Comparison of ENCODE assay signal across 21 cellular contexts in the genomic region with DNA sequence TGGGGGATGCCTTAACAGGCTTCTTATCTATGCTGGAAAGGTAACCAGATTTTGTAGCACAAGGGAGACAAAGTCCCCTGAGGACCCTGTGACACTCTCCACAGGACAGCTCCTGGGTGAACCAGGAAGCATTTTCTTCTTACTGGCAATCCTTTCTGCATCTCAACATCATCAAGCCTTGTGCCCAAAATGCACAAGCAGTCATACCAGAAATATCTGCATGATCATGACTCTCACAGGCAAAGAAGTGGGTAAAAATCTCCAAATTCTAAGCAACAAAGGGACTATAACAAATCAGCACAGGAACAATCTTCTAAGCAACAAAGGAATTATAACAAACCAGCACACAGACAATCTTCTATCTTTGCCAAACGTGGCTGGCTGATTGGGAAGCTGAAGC.
DNase-seq lines count a peak whose midpoint lies in the region; ATAC-seq and TF ChIP-seq lines count a peak whose summit lies in the region.
"Had no signal": no experiment of that assay in that cellular context is flagged by ENCODE, and none has a peak within 500 bp of the region (broad histone marks: within the 10 kb centered on the region; RNA-seq: fewer than 3 reads in every experiment).

No MANE protein-coding gene starts in this region.

- no peaks in the 10 kb centered on the region for H4K20me1 ChIP-seq in GM23338 (replicated peaks; ENCODE audit: insufficient read depth)

- H3K9me3 Mint-ChIP-seq in GM23338 = no peaks in the 10 kb centered on the region
- H3K9me3 Mint-ChIP-seq in endodermal cell = no peaks in the 10 kb centered on the region
- H3K9me3 Mint-ChIP-seq: CD4-positive, CD25-positive, alpha-beta regulatory T cell; natural killer cell; type B pancreatic cell had no signal

- DNase-seq in GM23338 (ENCODE audit: low spot score) (no peak), endodermal cell (no peak), mesenchymal stem cell (no peak), A673 (ENCODE audit: low spot score) (no peak), spleen (no peak), putamen (ENCODE audit: low spot score) (no peak), mucosa of gallbladder (ENCODE audit: low spot score) (no peak)
- DNase-seq: activated CD8-positive, alpha-beta T cell treated with anti-CD3 and anti-CD28 coated beads, Interleukin-2, amount 10 ng/mL, durations not matched to agents 7 days and 5 days; activated T-cell treated with anti-CD3 and anti-CD28 coated beads, Interleukin-2, amount 50 U/mL, for 1 hour; CD4-positive, CD25-positive, alpha-beta regulatory T cell; MV-4-11; natural killer cell; NCI-H187 treated with DMSO at 0.1 percent for 48 hours; ovary had no signal

- 57 to 81% methylated on average over 1 of the region's 1 CpG for WGBS in endodermal cell (ENCODE audit: insufficient coverage in 1 of 2, insufficient read length in 1 of 2), 2 experiments
- 83% methylated on average over 1 of the region's 1 CpG for WGBS in mesenchymal stem cell
- 83 to 95% (median 91%) methylated on average over 1 of the region's 1 CpG for WGBS in spleen, 5 donors

- no peaks in the 10 kb centered on the region for H3F3A ChIP-seq in GM23338 (replicated peaks; ENCODE audit: low read depth)

- H4K8ac ChIP-seq in mesenchymal stem cell (ENCODE audit: low read length) = no peak overlapping the region

- H2AK5ac ChIP-seq in mesenchymal stem cell (ENCODE audit: low read length, severe bottlenecking) = no peak overlapping the region

- H3K79me1 ChIP-seq in mesenchymal stem cell (replicated peaks; ENCODE audit: low read length, poor library complexity, severe bottlenecking) = no peaks in the 10 kb centered on the region

- H2BK120ac ChIP-seq in mesenchymal stem cell (ENCODE audit: low read depth, low read length) = no peak overlapping the region

- H2BK5ac ChIP-seq in mesenchymal stem cell (ENCODE audit: low read depth, low read length, poor library complexity, severe bottlenecking) = no peak overlapping the region

- no peaks in the 10 kb centered on the region for H3K9me2 ChIP-seq in GM23338 (ENCODE audit: insufficient read depth)

- H2BK15ac ChIP-seq in mesenchymal stem cell (ENCODE audit: low read depth, poor library complexity, severe bottlenecking) = no peak overlapping the region

- H2AFZ ChIP-seq in ACC112 (ENCODE audit: low read length, unreplicated experiment) (no peak overlapping the region), GM23338 (no peak overlapping the region), mesenchymal stem cell (ENCODE audit: low read depth, low read length) (no peak overlapping the region)

- H3K27me3 ChIP-seq in ACC112 (ENCODE audit: insufficient read depth, low read length) (no peaks in the 10 kb centered on the region), GM23338 (ENCODE audit: insufficient read depth) (no peaks in the 10 kb centered on the region), endodermal cell (ENCODE audit: control insufficient read depth, insufficient read depth, low read length, poor library complexity, severe bottlenecking) (no peaks in the 10 kb centered on the region), mesenchymal stem cell (ENCODE audit: control insufficient read depth in 1 of 2, insufficient read depth in 1 of 2, low read length in 2 of 2) (no peaks in the 10 kb centered on the region), A673 (replicated peaks; ENCODE audit: insufficient read depth, low read depth, low read length, poor library complexity) (no peaks in the 10 kb centered on the region), spleen (replicated peaks in 1 of 7) (no peaks in the 10 kb centered on the region)
- H3K27me3 ChIP-seq: cardiac muscle cell, gastroesophageal sphincter, ovary, right atrium auricular region had no signal

- no peak overlapping the region for H2BK12ac ChIP-seq in mesenchymal stem cell (ENCODE audit: low read length in 2 of 2)

- H3K4me1 Mint-ChIP-seq in GM23338 = no peaks in the 10 kb centered on the region; the same call in 2 of the 3 replicates
- peaks cover 5% of the 10 kb centered on the region for H3K4me1 Mint-ChIP-seq in endodermal cell
- H3K4me1 Mint-ChIP-seq: CD4-positive, CD25-positive, alpha-beta regulatory T cell had no signal

- no peak overlapping the region for H3K14ac ChIP-seq in mesenchymal stem cell (ENCODE audit: low read length in 2 of 2)

- intact Hi-C loops in A673 (cut with micrococcal nuclease; ENCODE audit: unreplicated experiment) (no loop called here), spleen (cut with DNase I; ENCODE audit: low total_unique reads) (no loop called here)

- H3K4me1 ChIP-seq in ACC112 (ENCODE audit: control insufficient read depth, insufficient read depth, low read length, unreplicated experiment) (peaks cover 44% of the 10 kb centered on the region), GM23338 (ENCODE audit: insufficient read depth) (no peaks in the 10 kb centered on the region), endodermal cell (ENCODE audit: control insufficient read depth, insufficient read depth, low read length) (peaks cover 2% of the 10 kb centered on the region), mesenchymal stem cell (ENCODE audit: control insufficient read depth, insufficient read depth, low read depth, low read length) (peaks cover 2% of the 10 kb centered on the region), A673 (ENCODE audit: insufficient read depth, low read length, poor library complexity, severe bottlenecking) (no peaks in the 10 kb centered on the region), spleen (no peaks in the 10 kb centered on the region)
- H3K4me1 ChIP-seq: gastroesophageal sphincter, right atrium auricular region had no signal

- H3K79me2 ChIP-seq in ACC112 (ENCODE audit: control insufficient read depth, insufficient read depth, low read length, unreplicated experiment) (peaks cover 5% of the 10 kb centered on the region), GM23338 (replicated peaks; ENCODE audit: insufficient read depth) (no peaks in the 10 kb centered on the region)

- H3K9me3 ChIP-seq in endodermal cell (ENCODE audit: control insufficient read depth, low read length) (no peaks in the 10 kb centered on the region), mesenchymal stem cell (ENCODE audit: control insufficient read depth, low read length) (no peaks in the 10 kb centered on the region), A673 (ENCODE audit: low read depth, low read length, poor library complexity, severe bottlenecking) (no peaks in the 10 kb centered on the region), spleen (no peaks in the 10 kb centered on the region)
- H3K9me3 ChIP-seq: gastroesophageal sphincter, ovary, right atrium auricular region had no signal

- no peak for TF ChIP-seq POLR2A in spleen (IDR thresholded peaks at IDR 0.05)

- H3K4me3 Mint-ChIP-seq in GM23338 (no peak overlapping the region), endodermal cell (no peak overlapping the region)
- H3K4me3 Mint-ChIP-seq: activated CD8-positive, alpha-beta T cell treated with anti-CD3 and anti-CD28 coated beads, Interleukin-2, amount 10 ng/mL, durations not matched to agents 7 days and 5 days; CD4-positive, CD25-positive, alpha-beta regulatory T cell; natural killer cell; type B pancreatic cell had no signal

- H3K18ac ChIP-seq in mesenchymal stem cell (ENCODE audit: low read depth in 1 of 2, low read length in 2 of 2) = no peak overlapping the region

- CTCF ChIA-PET in A673 (lab: Charles Lee) = no interaction called here

- no TSS peak for BruUV-seq in A673 (replicated peaks; lab: Mats Ljungman, UMichigan)

- H3K36me3 Mint-ChIP-seq in GM23338 (ENCODE audit: low read depth) (peaks cover 8% of the 10 kb centered on the region; the same call in 2 of the 3 replicates), endodermal cell (ENCODE audit: low read depth) (peaks cover 15% of the 10 kb centered on the region)

- no peaks in the 10 kb centered on the region for H3K27me3 Mint-ChIP-seq in GM23338 (ENCODE audit: insufficient read depth, low read depth, poor library complexity)
- H3K27me3 Mint-ChIP-seq in endodermal cell (ENCODE audit: insufficient read depth) = no peaks in the 10 kb centered on the region
- H3K27me3 Mint-ChIP-seq: CD4-positive, CD25-positive, alpha-beta regulatory T cell; type B pancreatic cell had no signal

- TF ChIP-seq CTCF in GM23338 (conservative IDR thresholded peaks at IDR 0.05; ENCODE audit: low read depth in 2 of 2) = no peak
- no peak for TF ChIP-seq CTCF in endodermal cell (conservative IDR thresholded peaks at IDR 0.05)
- no peak for TF ChIP-seq CTCF in A673 (conservative IDR thresholded peaks at IDR 0.05; ENCODE audit: low read depth, low read length)
- no peak for TF ChIP-seq CTCF in spleen (IDR thresholded peaks at IDR 0.05 in 8 of 11, conservative IDR thresholded peaks at IDR 0.05 in 3 of 11)

- POLR2A ChIA-PET in A673 (lab: Charles Lee; ENCODE audit: low non-redundant PET) = no interaction called here

- H3K23ac ChIP-seq in mesenchymal stem cell (ENCODE audit: low read length in 2 of 2) = no peak overlapping the region

- peak overlapping the region; percentile 18; the same call in 1 of the 2 replicates for H3K4me3 ChIP-seq in ACC112 (ENCODE audit: low read depth, low read length)
- no peak overlapping the region for H3K4me3 ChIP-seq in GM23338
- H3K4me3 ChIP-seq in endodermal cell (ENCODE audit: low read length) = no peak overlapping the region
- peak overlapping the region in 1 of 2 experiments; percentile 31 for H3K4me3 ChIP-seq in mesenchymal stem cell (ENCODE audit: insufficient read depth in 1 of 2, low read depth in 1 of 2, low read length in 2 of 2)
- no peak overlapping the region for H3K4me3 ChIP-seq in A673 (ENCODE audit: low read depth, low read length, poor library complexity, severe bottlenecking)
- no peak overlapping the region for H3K4me3 ChIP-seq in spleen
- H3K4me3 ChIP-seq: cardiac muscle cell, gastroesophageal sphincter, ovary, right atrium auricular region had no signal

- H4K91ac ChIP-seq in mesenchymal stem cell (ENCODE audit: low read length) = no peak overlapping the region

- H3K9ac ChIP-seq in endodermal cell (ENCODE audit: extremely low read depth, low read length, poor library complexity, severe bottlenecking) (no peak overlapping the region), mesenchymal stem cell (ENCODE audit: low read length) (peak overlapping the region; percentile 81)
- H3K9ac ChIP-seq: KMS-11 had no signal

- peak overlapping the region; percentile 92 for H3K27ac ChIP-seq in ACC112 (ENCODE audit: low read depth, low read length)
- no peak overlapping the region for H3K27ac ChIP-seq in GM23338 (ENCODE audit: low read depth)
- no peak overlapping the region for H3K27ac ChIP-seq in endodermal cell (ENCODE audit: low read depth, low read length)
- no peak overlapping the region for H3K27ac ChIP-seq in mesenchymal stem cell (ENCODE audit: low read length, poor library complexity, severe bottlenecking)
- H3K27ac ChIP-seq in A673 (ENCODE audit: low read depth, low read length, poor library complexity, severe bottlenecking) = no peak overlapping the region
- H3K27ac ChIP-seq in spleen = no peak overlapping the region
- H3K27ac ChIP-seq: cardiac muscle cell, gastroesophageal sphincter, KMS-11, ovary had no signal

- H3K27ac Mint-ChIP-seq in GM23338 (peak overlapping the region; percentile 76), endodermal cell (peak overlapping the region; percentile 26)
- H3K27ac Mint-ChIP-seq: activated CD8-positive, alpha-beta T cell treated with anti-CD3 and anti-CD28 coated beads, Interleukin-2, amount 10 ng/mL, durations not matched to agents 7 days and 5 days; CD4-positive, CD25-positive, alpha-beta regulatory T cell; natural killer cell; type B pancreatic cell had no signal

- H3K4me2 ChIP-seq in GM23338 (no peak overlapping the region), mesenchymal stem cell (ENCODE audit: low read length, poor library complexity, severe bottlenecking) (no peak overlapping the region)
- H3K4me2 ChIP-seq: KMS-11 had no signal

- no peak overlapping the region for H3K4ac ChIP-seq in mesenchymal stem cell (ENCODE audit: low read depth in 1 of 2, low read length in 2 of 2)

- H3K36me3 ChIP-seq in ACC112 (ENCODE audit: insufficient read depth, low read length) (no peaks in the 10 kb centered on the region), GM23338 (ENCODE audit: insufficient read depth) (no peaks in the 10 kb centered on the region), endodermal cell (ENCODE audit: control insufficient read depth, insufficient read depth, low read length) (no peaks in the 10 kb centered on the region), mesenchymal stem cell (ENCODE audit: control insufficient read depth in 1 of 2, insufficient read depth in 2 of 2, low read depth in 1 of 2, low read length in 2 of 2) (peaks cover 0 to 10% of the 10 kb centered on the region in 2 experiments), A673 (ENCODE audit: insufficient read depth, low read length, poor library complexity, severe bottlenecking) (no peaks in the 10 kb centered on the region), spleen (peaks cover 0 to 47% (median 8%) of the 10 kb centered on the region in 6 donors)
- H3K36me3 ChIP-seq: cardiac muscle cell, ovary, right atrium auricular region had no signal

- no peak for ATAC-seq in GM23338
- ATAC-seq: activated CD4-positive, CD25-positive, alpha-beta regulatory T cell treated with anti-CD3 and anti-CD28 coated beads, Interleukin-2, amount 50 U/mL, for 24 hours; activated CD8-positive, alpha-beta T cell treated with anti-CD3 and anti-CD28 coated beads, Interleukin-2, amount 10 ng/mL, durations not matched to agents 7 days and 5 days; natural killer cell had no signal
